ENCODE assay signal across 8 cellular contexts in genomic region chr21:6090286-6090908, GRCh38.
DNase-seq lines count a peak whose midpoint lies in the region; ATAC-seq, FAIRE-seq and TF ChIP-seq lines count a peak whose summit lies in the region.
"Not testable (repeated sequence)": the region's sequence is repeated elsewhere in the genome, so short reads cannot be mapped to it uniquely, and the experiment has no call there.

No MANE protein-coding gene starts in this region.

- FAIRE-seq in K562 (lab: Jason Lieb, UNC) = not testable (repeated sequence)

- not testable (repeated sequence) for H3K27ac Mint-ChIP-seq in GM23338; activated CD8-positive, alpha-beta T cell treated with anti-CD3 and anti-CD28 coated beads for 36 hours

- intact Hi-C loops in activated CD8-positive, alpha-beta T cell treated with anti-CD3 and anti-CD28 coated beads for 36 hours (cut with micrococcal nuclease); K562 (cut with micrococcal nuclease); heart right ventricle (cut with DNase I); right lobe of liver (cut with DNase I); aorta (cut with DNase I): not testable (repeated sequence)

- H3K27me3 Mint-ChIP-seq in GM23338 (ENCODE audit: insufficient read depth, low read depth, poor library complexity); activated CD8-positive, alpha-beta T cell treated with anti-CD3 and anti-CD28 coated beads for 36 hours: not testable (repeated sequence)

- not testable (repeated sequence) for H3K4me1 ChIP-seq in GM23338 (ENCODE audit: insufficient read depth); K562 (replicated peaks in 1 of 2; ENCODE audit: control insufficient read depth in 2 of 2, insufficient read depth in 2 of 2, low read length in 2 of 2); heart right ventricle; right lobe of liver; lung (ENCODE audit: control insufficient read depth in 2 of 2, insufficient read depth in 2 of 2, low read length in 2 of 2); aorta (ENCODE audit: control insufficient read depth in 1 of 2, insufficient read depth in 2 of 2, low read length in 2 of 2)

- not testable (repeated sequence) for H3K9ac ChIP-seq in K562 (ENCODE audit: insufficient read depth in 1 of 2, low read depth in 2 of 2, low read length in 2 of 2)

- H3K79me2 ChIP-seq in GM23338 (replicated peaks; ENCODE audit: insufficient read depth); K562 (ENCODE audit: control insufficient read depth, insufficient read depth, low read length): not testable (repeated sequence)

- ATAC-seq in GM23338 = peak; percentile 52
- ATAC-seq in activated CD8-positive, alpha-beta T cell treated with anti-CD3 and anti-CD28 coated beads for 36 hours = peak; percentile 34
- peak; percentile 79 for ATAC-seq in K562
- ATAC-seq in heart right ventricle = peak; percentile 19 to 78 (median 54)
- ATAC-seq in left lobe of liver = peak; percentile 66
- peak; percentile 63 to 71 (median 66) for ATAC-seq in right lobe of liver
- peak; percentile 53 for ATAC-seq in lung (ENCODE audit: insufficient read depth, low FRiP score)
- ATAC-seq in aorta (ENCODE audit: low FRiP score) = peak; percentile 48

- not testable (repeated sequence) for DNase-seq in GM23338 (ENCODE audit: low spot score); activated CD8-positive, alpha-beta T cell treated with anti-CD3 and anti-CD28 coated beads for 36 hours; K562 (ENCODE audit: extremely low read depth in 1 of 4, low spot score in 3 of 4); heart right ventricle; left lobe of liver (ENCODE audit: low spot score); right lobe of liver; lung (ENCODE audit: low spot score); aorta

- not testable (repeated sequence) for H3K4me3 Mint-ChIP-seq in GM23338; activated CD8-positive, alpha-beta T cell treated with anti-CD3 and anti-CD28 coated beads for 36 hours

- H3K4me2 ChIP-seq in GM23338; K562 (ENCODE audit: insufficient read depth, low read length): not testable (repeated sequence)

- WGBS in K562 (ENCODE audit: insufficient coverage, low coverage, missing lambda C conversion rate) = no CpG with 5 or more reads among the region's 24 CpGs
- WGBS in heart right ventricle, 2 donors = no CpG with 5 or more reads among the region's 24 CpGs
- no CpG with 5 or more reads among the region's 24 CpGs for WGBS in right lobe of liver (ENCODE audit: insufficient coverage, low coverage, low lambda C conversion rate, missing lambda C conversion rate)
- no CpG with 5 or more reads among the region's 24 CpGs for WGBS in lung, 2 donors
- WGBS in aorta, 2 donors = no CpG with 5 or more reads among the region's 24 CpGs

- not testable (repeated sequence) for TF ChIP-seq CTCF in GM23338 (conservative IDR thresholded peaks at IDR 0.05; ENCODE audit: low read depth in 2 of 2); activated CD8-positive, alpha-beta T cell treated with anti-CD3 and anti-CD28 coated beads for 36 hours (IDR thresholded peaks at IDR 0.05); K562 (IDR thresholded peaks at IDR 0.05 in 2 of 3, conservative IDR thresholded peaks at IDR 0.05 in 1 of 3; ENCODE audit: insufficient read depth in 2 of 3, low read depth in 1 of 3, low read length in 3 of 3); heart right ventricle (IDR thresholded peaks at IDR 0.05); right lobe of liver (IDR thresholded peaks at IDR 0.05); lung (IDR thresholded peaks at IDR 0.05; ENCODE audit: control extremely low read depth, extremely low read depth)

- H3K9me2 ChIP-seq in GM23338 (ENCODE audit: insufficient read depth) = not testable (repeated sequence)

- in situ Hi-C loops in K562 (cut with MboI) = not testable (repeated sequence)

- H2AFZ ChIP-seq in GM23338; K562 (ENCODE audit: low read depth, low read length): not testable (repeated sequence)

- H3K27me3 ChIP-seq in GM23338 (ENCODE audit: insufficient read depth); K562 (ENCODE audit: control insufficient read depth in 2 of 2, insufficient read depth in 2 of 2, low read length in 2 of 2); heart right ventricle; right lobe of liver; lung (ENCODE audit: control insufficient read depth, insufficient read depth); aorta (ENCODE audit: control insufficient read depth in 1 of 2, insufficient read depth in 2 of 2, low read length in 1 of 2): not testable (repeated sequence)

- H3K36me3 Mint-ChIP-seq in GM23338 (ENCODE audit: low read depth); activated CD8-positive, alpha-beta T cell treated with anti-CD3 and anti-CD28 coated beads for 36 hours (ENCODE audit: low read depth): not testable (repeated sequence)

- not testable (repeated sequence) for TF ChIP-seq EP300 in K562 (IDR thresholded peaks at IDR 0.05; ENCODE audit: low read length)

- not testable (repeated sequence) for H3K4me1 Mint-ChIP-seq in GM23338; activated CD8-positive, alpha-beta T cell treated with anti-CD3 and anti-CD28 coated beads for 36 hours (ENCODE audit: low read depth)

- H4K20me1 ChIP-seq in GM23338 (replicated peaks; ENCODE audit: insufficient read depth); K562 (replicated peaks; ENCODE audit: control insufficient read depth, insufficient read depth, low read length): not testable (repeated sequence)

- H3K36me3 ChIP-seq in GM23338 (ENCODE audit: insufficient read depth); K562 (ENCODE audit: control insufficient read depth, insufficient read depth, low read length); heart right ventricle; right lobe of liver; lung (ENCODE audit: control insufficient read depth in 2 of 2, insufficient read depth in 2 of 2, low read length in 2 of 2); aorta (ENCODE audit: control insufficient read depth in 1 of 2, insufficient read depth in 2 of 2, low read length in 1 of 2): not testable (repeated sequence)

- BruUV-seq in K562 (replicated peaks; lab: Mats Ljungman, UMichigan) = not testable (repeated sequence)

- not testable (repeated sequence) for TF ChIP-seq POLR2A in K562 (conservative IDR thresholded peaks at IDR 0.05); right lobe of liver (IDR thresholded peaks at IDR 0.05)

- not testable (repeated sequence) for H3F3A ChIP-seq in GM23338 (replicated peaks; ENCODE audit: low read depth)

- not testable (repeated sequence) for H3K9me3 Mint-ChIP-seq in GM23338; activated CD8-positive, alpha-beta T cell treated with anti-CD3 and anti-CD28 coated beads for 36 hours

- H3K9me1 ChIP-seq in K562 (ENCODE audit: control insufficient read depth, insufficient read depth, low read length) = not testable (repeated sequence)

- not testable (repeated sequence) for H3K4me3 ChIP-seq in GM23338; K562; heart right ventricle; right lobe of liver; lung; aorta (ENCODE audit: low read length in 2 of 2)

- H3K9me3 ChIP-seq in K562 (replicated peaks; ENCODE audit: control insufficient read depth, insufficient read depth, low read depth, low read length); heart right ventricle; right lobe of liver; lung (ENCODE audit: control insufficient read depth in 2 of 2, insufficient read depth in 1 of 2, low read length in 1 of 2); aorta (ENCODE audit: control insufficient read depth, low read length): not testable (repeated sequence)

- H3K27ac ChIP-seq in GM23338 (ENCODE audit: low read depth); K562 (ENCODE audit: extremely low read depth, low read depth, low read length); heart right ventricle; right lobe of liver; lung (ENCODE audit: low read depth in 1 of 2, low read length in 1 of 2); aorta (ENCODE audit: low read depth in 1 of 2, low read length in 2 of 2): not testable (repeated sequence)

- TF ChIP-seq RAD21 in K562 (CRISPR knock-in tag; conservative IDR thresholded peaks at IDR 0.05 in 1 of 2, IDR thresholded peaks at IDR 0.05 in 1 of 2) = not testable (repeated sequence)

- POLR2A ChIA-PET in activated CD8-positive, alpha-beta T cell treated with anti-CD3 and anti-CD28 coated beads for 36 hours (lab: Charles Lee); K562 (lab: Yijun Ruan, JAX): not testable (repeated sequence)

- CTCF ChIA-PET in activated CD8-positive, alpha-beta T cell treated with anti-CD3 and anti-CD28 coated beads for 36 hours (lab: Charles Lee); K562 (lab: Yijun Ruan, JAX; ENCODE audit: low intra/inter-chr PET ratio): not testable (repeated sequence)
